23 cellular contexts compared by ENCODE assay signal in genomic region chr12:64793610-64794009, GRCh38. TPM values are rescaled to one million over a fixed set of nuclear protein-coding genes. Genes with fewer than 3 reads are reported as not detected.
DNase-seq lines count a peak whose midpoint lies in the region; ATAC-seq, FAIRE-seq and TF ChIP-seq lines count a peak whose summit lies in the region.
"Had no signal": no experiment of that assay in that cellular context is flagged by ENCODE, and none has a peak within 500 bp of the region (broad histone marks: within the 10 kb centered on the region; RNA-seq: fewer than 3 reads in every experiment).

No MANE protein-coding gene starts in this region.

- no peak overlapping the region for H3K9ac ChIP-seq in K562 (ENCODE audit: insufficient read depth in 1 of 2, low read depth in 2 of 2, low read length in 2 of 2)
- no peak overlapping the region for H3K9ac ChIP-seq in neuronal stem cell (ENCODE audit: low read depth, low read length, poor library complexity)
- H3K9ac ChIP-seq: GM23248 had no signal

- H3K4me1 ChIP-seq in GM23338 (ENCODE audit: insufficient read depth) (peaks cover 2% of the 10 kb centered on the region), K562 (replicated peaks in 1 of 2; ENCODE audit: control insufficient read depth in 2 of 2, insufficient read depth in 2 of 2, low read length in 2 of 2) (no peaks in the 10 kb centered on the region), stomach (peaks cover 0 to 27% (median 13%) of the 10 kb centered on the region in 4 donors), neuronal stem cell (ENCODE audit: control insufficient read depth in 2 of 2, insufficient read depth in 1 of 2, low read depth in 1 of 2, low read length in 2 of 2) (no peaks in the 10 kb centered on the region)
- H3K4me1 ChIP-seq: BE2C had no signal

- H4K20me1 ChIP-seq in GM23338 (replicated peaks; ENCODE audit: insufficient read depth) (no peaks in the 10 kb centered on the region), K562 (replicated peaks; ENCODE audit: control insufficient read depth, insufficient read depth, low read length) (no peaks in the 10 kb centered on the region)

- H3K9me2 ChIP-seq in GM23338 (ENCODE audit: insufficient read depth): no peaks in the 10 kb centered on the region

- no TSS peak for BruUV-seq in Calu3 (replicated peaks; lab: Mats Ljungman, UMichigan)
- no TSS peak for BruUV-seq in K562 (replicated peaks; lab: Mats Ljungman, UMichigan)

- H3K27me3 Mint-ChIP-seq in Calu3 (ENCODE audit: unreplicated experiment) (no peaks in the 10 kb centered on the region), GM23338 (ENCODE audit: insufficient read depth, low read depth, poor library complexity) (peaks cover 2% of the 10 kb centered on the region)
- H3K27me3 Mint-ChIP-seq: IgD-negative memory B cell had no signal

- H3K36me3 ChIP-seq in GM23338 (ENCODE audit: insufficient read depth) (no peaks in the 10 kb centered on the region), K562 (ENCODE audit: control insufficient read depth, insufficient read depth, low read length) (no peaks in the 10 kb centered on the region), stomach (no peaks in the 10 kb centered on the region), neuronal stem cell (replicated peaks in 1 of 2; ENCODE audit: control insufficient read depth in 2 of 2, insufficient read depth in 2 of 2, low read length in 2 of 2) (no peaks in the 10 kb centered on the region)
- H3K36me3 ChIP-seq: BE2C had no signal

- H3K18ac ChIP-seq in neuronal stem cell (ENCODE audit: low read length): no peak overlapping the region

- no peak for TF ChIP-seq POLR2A in K562 (conservative IDR thresholded peaks at IDR 0.05)
- no peak for TF ChIP-seq POLR2A in stomach (IDR thresholded peaks at IDR 0.05)

- H3K4me1 Mint-ChIP-seq in Calu3 (ENCODE audit: low read depth, unreplicated experiment) (peaks cover 64% of the 10 kb centered on the region), GM23338 (peaks cover 2% of the 10 kb centered on the region; the same call in 2 of the 3 replicates)
- H3K4me1 Mint-ChIP-seq: CD4-positive, CD25-positive, alpha-beta regulatory T cell; CD8-positive, alpha-beta memory T cell had no signal

- peaks cover 4% of the 10 kb centered on the region for H3K36me3 Mint-ChIP-seq in Calu3 (ENCODE audit: insufficient read depth, unreplicated experiment)
- no peaks in the 10 kb centered on the region for H3K36me3 Mint-ChIP-seq in GM23338 (ENCODE audit: low read depth)
- H3K36me3 Mint-ChIP-seq: CD4-positive, CD25-positive, alpha-beta regulatory T cell; CD8-positive, alpha-beta memory T cell had no signal

- H3K79me2 ChIP-seq in GM23338 (replicated peaks; ENCODE audit: insufficient read depth): no peaks in the 10 kb centered on the region
- H3K79me2 ChIP-seq in K562 (ENCODE audit: control insufficient read depth, insufficient read depth, low read length): no peaks in the 10 kb centered on the region

- H3K27me3 ChIP-seq in GM23338 (ENCODE audit: insufficient read depth): no peaks in the 10 kb centered on the region
- H3K27me3 ChIP-seq in K562 (ENCODE audit: control insufficient read depth in 2 of 2, insufficient read depth in 2 of 2, low read length in 2 of 2): peaks cover 0 to 3% of the 10 kb centered on the region in 2 experiments; a peak in 1 of 5 replicates
- H3K27me3 ChIP-seq in stomach: no peaks in the 10 kb centered on the region
- H3K27me3 ChIP-seq in neuronal stem cell (ENCODE audit: control insufficient read depth in 3 of 3, insufficient read depth in 3 of 3, low read depth in 1 of 3, low read length in 3 of 3): no peaks in the 10 kb centered on the region

- no peak overlapping the region for H2BK15ac ChIP-seq in neuronal stem cell (ENCODE audit: low read length)

- H2AFZ ChIP-seq in GM23338 (no peak overlapping the region), K562 (ENCODE audit: low read depth, low read length) (no peak overlapping the region), neuronal stem cell (ENCODE audit: low read length) (no peak overlapping the region)
- H2AFZ ChIP-seq: GM23248 had no signal

- H3K23ac ChIP-seq in neuronal stem cell (ENCODE audit: low read depth, low read length, poor library complexity): no peak overlapping the region

- no peak overlapping the region for H3K4me3 ChIP-seq in GM23338
- H3K4me3 ChIP-seq in K562: no peak overlapping the region
- H3K4me3 ChIP-seq in stomach: no peak overlapping the region
- H3K4me3 ChIP-seq in neuronal stem cell (ENCODE audit: low read length in 2 of 2): no peak overlapping the region
- H3K4me3 ChIP-seq: GM23248 had no signal

- H3K4me2 ChIP-seq in GM23338 (no peak overlapping the region), K562 (ENCODE audit: insufficient read depth, low read length) (no peak overlapping the region), neuronal stem cell (ENCODE audit: insufficient read depth, low read length, poor library complexity, severe bottlenecking) (no peak overlapping the region)

- no peak overlapping the region for H3K27ac ChIP-seq in GM23338 (ENCODE audit: low read depth)
- no peak overlapping the region for H3K27ac ChIP-seq in K562 (ENCODE audit: extremely low read depth, low read depth, low read length)
- H3K27ac ChIP-seq in stomach: no peak overlapping the region
- no peak overlapping the region for H3K27ac ChIP-seq in neuronal stem cell (replicated peaks; ENCODE audit: low read length)
- H3K27ac ChIP-seq: GM23248 had no signal

- H3K4me3 Mint-ChIP-seq in Calu3 (ENCODE audit: low read depth, unreplicated experiment) (no peak overlapping the region), GM23338 (no peak overlapping the region)
- H3K4me3 Mint-ChIP-seq: CD4-positive, CD25-positive, alpha-beta regulatory T cell; CD8-positive, alpha-beta memory T cell; HFFc6; IgD-negative memory B cell had no signal

- H3K9me3 ChIP-seq in K562 (replicated peaks; ENCODE audit: control insufficient read depth, insufficient read depth, low read depth, low read length) (no peaks in the 10 kb centered on the region), stomach (no peaks in the 10 kb centered on the region), neuronal stem cell (replicated peaks in 1 of 2; ENCODE audit: control insufficient read depth in 2 of 2, insufficient read depth in 1 of 2, low read depth in 1 of 2, low read length in 2 of 2) (no peaks in the 10 kb centered on the region)
- H3K9me3 ChIP-seq: BE2C had no signal

- no peak for FAIRE-seq in K562 (lab: Jason Lieb, UNC)
- FAIRE-seq: A204.1, D721Med, G401.6, GM12891, H54, HTR-8/SVneo had no signal

- POLR2A ChIA-PET in K562 (lab: Yijun Ruan, JAX): no interaction called here

- no peaks in the 10 kb centered on the region for H3K9me3 Mint-ChIP-seq in Calu3 (ENCODE audit: low read depth, unreplicated experiment)
- no peaks in the 10 kb centered on the region for H3K9me3 Mint-ChIP-seq in GM23338
- H3K9me3 Mint-ChIP-seq: CD8-positive, alpha-beta memory T cell; HFFc6; IgD-negative memory B cell had no signal

- H3K79me1 ChIP-seq in neuronal stem cell (ENCODE audit: low read depth, low read length): no peaks in the 10 kb centered on the region

- H3F3A ChIP-seq in GM23338 (replicated peaks; ENCODE audit: low read depth): no peaks in the 10 kb centered on the region

- no peak overlapping the region for H3K14ac ChIP-seq in neuronal stem cell (ENCODE audit: low read length)

- no peak for DNase-seq in Calu3
- no peak for DNase-seq in GM23338 (ENCODE audit: low spot score)
- DNase-seq in K562 (ENCODE audit: extremely low read depth in 1 of 4, low spot score in 3 of 4): no peak
- DNase-seq in stomach: peak; percentile 40
- no peak for DNase-seq in neuronal stem cell (ENCODE audit: low spot score)
- DNase-seq in NCI-H69 (lab: John Stamatoyannopoulos, UW): no peak
- DNase-seq: ACHN; BE2C; C1 segment of cervical spinal cord; CD4-positive, CD25-positive, alpha-beta regulatory T cell; CD8-positive, alpha-beta memory T cell; COR-L47; GM23248; HCEC 1CT; HFFc6 had no signal

- H4K91ac ChIP-seq in neuronal stem cell (ENCODE audit: low read depth, low read length, poor library complexity): no peak overlapping the region

- no peak overlapping the region for H2AK5ac ChIP-seq in neuronal stem cell (ENCODE audit: low read depth, low read length)

- H3K27ac Mint-ChIP-seq in Calu3 (ENCODE audit: unreplicated experiment) (peak overlapping the region; percentile 32), GM23338 (no peak overlapping the region)
- H3K27ac Mint-ChIP-seq: CD4-positive, CD25-positive, alpha-beta regulatory T cell; HFFc6; IgD-negative memory B cell had no signal

- no peak overlapping the region for H2BK120ac ChIP-seq in neuronal stem cell (ENCODE audit: low read depth, low read length)

- H3K4ac ChIP-seq in neuronal stem cell (ENCODE audit: low read length): no peak overlapping the region

- intact Hi-C loops in Calu3 (cut with micrococcal nuclease; ENCODE audit: unreplicated experiment) (no loop called here), K562 (cut with micrococcal nuclease) (no loop called here), stomach (cut with DNase I; ENCODE audit: low total_unique reads) (no loop called here)

- CTCF ChIA-PET in Calu3 (lab: Charles Lee): interaction anchor here (0.6 kb wide), 2 partner anchors 12 to 26 kb away, joined by 3 to 4 read pairs; no protein-coding TSS in a partner anchor
- CTCF ChIA-PET in K562 (lab: Yijun Ruan, JAX; ENCODE audit: low intra/inter-chr PET ratio): no interaction called here

- in situ Hi-C loops in K562 (cut with MboI): loop anchor here (10.0 kb wide), 1 partner anchor 249 kb away; no protein-coding TSS in a partner anchor

- TF ChIP-seq CTCF in Calu3 (IDR thresholded peaks at IDR 0.05; ENCODE audit: unreplicated experiment) (no peak), GM23338 (conservative IDR thresholded peaks at IDR 0.05; ENCODE audit: low read depth in 2 of 2) (no peak), K562 (IDR thresholded peaks at IDR 0.05 in 2 of 3, conservative IDR thresholded peaks at IDR 0.05 in 1 of 3; ENCODE audit: insufficient read depth in 2 of 3, low read depth in 1 of 3, low read length in 3 of 3) (no peak), stomach (IDR thresholded peaks at IDR 0.05) (no peak)

- TF ChIP-seq EP300 in K562 (IDR thresholded peaks at IDR 0.05; ENCODE audit: low read length): no peak
- no peak for TF ChIP-seq EP300 in stomach (IDR thresholded peaks at IDR 0.05)

- H2BK5ac ChIP-seq in neuronal stem cell (ENCODE audit: low read length): no peak overlapping the region

- peak; percentile 43 for ATAC-seq in GM23338
- 0 out of 3 replicates have a peak, but pooled peaks have one; percentile 35 for ATAC-seq in K562
- no peak for ATAC-seq in HG02588 (IDR thresholded peaks at IDR 0.05; ENCODE audit: unreplicated experiment)

- no peak overlapping the region for H4K8ac ChIP-seq in neuronal stem cell (ENCODE audit: low read depth, low read length)

- no peak overlapping the region for H2BK12ac ChIP-seq in neuronal stem cell (ENCODE audit: low read length)

- no peak for TF ChIP-seq RAD21 in K562 (CRISPR knock-in tag; conservative IDR thresholded peaks at IDR 0.05 in 1 of 2, IDR thresholded peaks at IDR 0.05 in 1 of 2)

- 8% methylated on average over 3 of the region's 3 CpGs for WGBS in K562 (ENCODE audit: insufficient coverage, low coverage, missing lambda C conversion rate)
- WGBS in stomach, 5 donors: 26 to 59% (median 35%) methylated on average over 3 of the region's 3 CpGs
- WGBS in neuronal stem cell (ENCODE audit: extremely low coverage in 2 of 2, insufficient read length in 2 of 2, insufficient replicate concordance in 1 of 2), 2 donors: no CpG with 5 or more reads among the region's 3 CpGs

- no peaks in the 10 kb centered on the region for H3K9me1 ChIP-seq in K562 (ENCODE audit: control insufficient read depth, insufficient read depth, low read length)

RNA-seq across cellular contexts. Expression of gene TBC1D30, which starts 30.8 kb away (rescaled TPM):
- total RNA-seq in Calu3 (2022): 21.4 and 29.4 TPM in 2 replicates
- total RNA-seq in GM23338 (2014; rRNA removed; shearing (Covaris generic)): 7.1 and 9.6 TPM in 2 replicates
- polyA plus RNA-seq in GM23338 (2016; fragmentation: Nextera tagmentation; extraction: Ambion mirVana): 1.8 and 2.9 TPM in 2 replicates
- 0.16 and 0.21 TPM in 2 replicates for total RNA-seq in K562 (2011; cell fraction: chromatin; rRNA removed; ENCODE audit: low replicate concordance)
- total RNA-seq in K562 (2011; cell fraction: nucleolus; rRNA removed): under 0.01 and 0.39 TPM in 2 replicates
- 0.23 and 0.29 TPM in 2 replicates for total RNA-seq in K562 (2011; cell fraction: nucleoplasm; rRNA removed)
- total RNA-seq in K562 (2014; rRNA removed): 0.08 and 0.32 TPM in 2 replicates
- 0.15 and 0.19 TPM in 2 replicates for total RNA-seq in K562 (2014; rRNA removed; fragmentation: Illumina TruSeq; extraction: Trizol)
- 0.07 TPM in 1 of 2 replicates, not detected in the other for total RNA-seq in K562 (2015; rRNA removed; fragmentation: Illumina TruSeq; extraction: Trizol)
- total RNA-seq in K562 (2021): 0.18 and 0.55 TPM in 2 replicates
- polyA plus RNA-seq in K562 (2011; rRNA removed): 0.14 and 0.25 TPM in 2 replicates
- polyA plus RNA-seq in K562 (2011; cell fraction: cytosol; rRNA removed): 0.16 and 0.58 TPM in 2 replicates
- 0.04 and 0.18 TPM in 2 replicates for polyA plus RNA-seq in K562 (2011; cell fraction: nucleus; rRNA removed)
- polyA plus RNA-seq in K562 (2012): 0.10 and 0.21 TPM in 2 replicates
- polyA plus RNA-seq in K562 (2014; fragmentation: Illumina TruSeq; extraction: Trizol): 0.10 and 0.19 TPM in 2 replicates
- under 1 TPM in 1 of 2 experiments, not detected in 1; 0.08 TPM for polyA plus RNA-seq in K562 (2014; fragmentation: Nextera tagmentation; extraction: Ambion mirVana)
- polyA plus RNA-seq in K562 (2014; rRNA removed): 0.48 TPM in 1 of 2 replicates, not detected in the other
- polyA minus RNA-seq in K562 (2011; rRNA and poly(A)+ RNA removed): 0.48 and 1.1 TPM in 2 replicates
- polyA minus RNA-seq in K562 (2011; cell fraction: cytosol; rRNA and poly(A)+ RNA removed): not detected in 2 replicates
- polyA minus RNA-seq in K562 (2011; cell fraction: nucleus; rRNA and poly(A)+ RNA removed): 0.13 and 0.22 TPM in 2 replicates
- total RNA-seq in stomach: 10 to 100 TPM in 4 of 5 donors, 1 to 10 TPM in 1; 6.4 to 41.1 (median 11.2) TPM
- polyA plus RNA-seq in stomach: 1 to 10 TPM; 1.8 to 6.7 (median 3.9) TPM
- 1.7 TPM for polyA plus RNA-seq in neuronal stem cell (2013, experiment 1 of 2)
- 1.9 TPM for polyA plus RNA-seq in neuronal stem cell (2013, experiment 2 of 2)
- total RNA-seq: GM23248 had no signal
- polyA plus RNA-seq: CD8-positive, alpha-beta memory T cell; IgD-negative memory B cell had no signal

RNA-seq across cellular contexts. Expression of gene GNS, which starts 34.4 kb away (rescaled TPM):
- total RNA-seq in Calu3 (2022) (85.1 and 93.5 TPM in 2 replicates), K562 (2014; rRNA removed) (11.5 and 14.9 TPM in 2 replicates), K562 (2014; rRNA removed; fragmentation: Illumina TruSeq; extraction: Trizol) (22.5 and 23.8 TPM in 2 replicates), K562 (2015; rRNA removed; fragmentation: Illumina TruSeq; extraction: Trizol) (26.0 and 26.9 TPM in 2 replicates), K562 (2021) (20.7 and 21.4 TPM in 2 replicates), stomach (100 to 1,000 TPM in 1 of 5 donors, 10 to 100 TPM in 4; 13.0 to 114 (median 47.8) TPM)
- 33.7 and 34.9 TPM in 2 replicates for total RNA-seq in GM23338 (2014; rRNA removed; shearing (Covaris generic))
- polyA plus RNA-seq in GM23338 (2016; fragmentation: Nextera tagmentation; extraction: Ambion mirVana) (9.9 and 12.3 TPM in 2 replicates), K562 (2011; rRNA removed) (30.3 and 31.0 TPM in 2 replicates), K562 (2014; fragmentation: Illumina TruSeq; extraction: Trizol) (17.1 and 18.9 TPM in 2 replicates), K562 (2014; fragmentation: Nextera tagmentation; extraction: Ambion mirVana) (1 to 10 TPM; 4.6 to 5.0 TPM), K562 (2014; rRNA removed) (9.1 and 10.2 TPM in 2 replicates), stomach (10 to 100 TPM in 2 of 3 donors, 1 to 10 TPM in 1; 9.6 to 13.3 (median 12.0) TPM)
- total RNA-seq in K562 (2011; cell fraction: chromatin; rRNA removed; ENCODE audit: low replicate concordance): 35.8 and 41.6 TPM in 2 replicates
- 33.9 and 38.3 TPM in 2 replicates for total RNA-seq in K562 (2011; cell fraction: nucleolus; rRNA removed)
- total RNA-seq in K562 (2011; cell fraction: nucleoplasm; rRNA removed): 46.0 and 52.8 TPM in 2 replicates
- 14.3 and 18.3 TPM in 2 replicates for polyA plus RNA-seq in K562 (2011; cell fraction: cytosol; rRNA removed)
- polyA plus RNA-seq in K562 (2011; cell fraction: nucleus; rRNA removed): 8.8 and 10.3 TPM in 2 replicates
- 18.2 and 29.0 TPM in 2 replicates for polyA plus RNA-seq in K562 (2012)
- polyA minus RNA-seq in K562 (2011; rRNA and poly(A)+ RNA removed): 47.9 and 67.8 TPM in 2 replicates
- polyA minus RNA-seq in K562 (2011; cell fraction: cytosol; rRNA and poly(A)+ RNA removed): 28.9 and 41.8 TPM in 2 replicates
- polyA minus RNA-seq in K562 (2011; cell fraction: nucleus; rRNA and poly(A)+ RNA removed): 6.5 and 8.1 TPM in 2 replicates
- polyA plus RNA-seq in neuronal stem cell (2013, experiment 1 of 2): 19.4 TPM
- polyA plus RNA-seq in neuronal stem cell (2013, experiment 2 of 2): 19.0 TPM
